11 cellular contexts compared by ENCODE assay signal in genomic region chr15:63593705-63594671, GRCh38. TPM values are rescaled to one million over a fixed set of nuclear protein-coding genes. Genes with fewer than 3 reads are reported as not detected.
DNase-seq lines count a peak whose midpoint lies in the region; ATAC-seq and TF ChIP-seq lines count a peak whose summit lies in the region.
"Had no signal": no experiment of that assay in that cellular context is flagged by ENCODE, and none has a peak within 500 bp of the region (broad histone marks: within the 10 kb centered on the region; RNA-seq: fewer than 3 reads in every experiment).

No MANE protein-coding gene starts in this region.

- POLR2A ChIA-PET in RWPE1 (lab: Yijun Ruan, JAX; ENCODE audit: low non-redundant PET), result no interaction called here

- no peaks in the 10 kb centered on the region for H3K9me3 ChIP-seq in CD4-positive, CD25-positive, alpha-beta regulatory T cell (ENCODE audit: control insufficient read depth in 2 of 2, low read length in 2 of 2)
- no peaks in the 10 kb centered on the region for H3K9me3 ChIP-seq in spleen
- H3K9me3 ChIP-seq in hepatocyte (ENCODE audit: low read depth), result no peaks in the 10 kb centered on the region

- H3K9me2 ChIP-seq in hepatocyte (replicated peaks; ENCODE audit: insufficient read depth), result no peaks in the 10 kb centered on the region

- peak overlapping the region; percentile 35 to 81 (median 53) for H3K27ac Mint-ChIP-seq in CD4-positive, CD25-positive, alpha-beta regulatory T cell
- H3K27ac Mint-ChIP-seq in dendritic cell treated with granulocyte-macrophage colony-stimulating factor and Interleukin-4, amounts not matched to agents 40 ng/mL and 50 ng/mL, for 4 days, result peak overlapping the region; percentile 73

- TF ChIP-seq POLR2A in spleen (IDR thresholded peaks at IDR 0.05), result no peak

- intact Hi-C loops in dendritic cell treated with granulocyte-macrophage colony-stimulating factor and Interleukin-4, amounts not matched to agents 40 ng/mL and 50 ng/mL, for 4 days (cut with micrococcal nuclease), result no loop called here
- intact Hi-C loops in spleen (cut with DNase I; ENCODE audit: low total_unique reads), result loop anchor here (10.0 kb wide), 1 partner anchor 119 kb away; no protein-coding TSS in a partner anchor

- no peak overlapping the region for H3K4me3 Mint-ChIP-seq in CD4-positive, CD25-positive, alpha-beta regulatory T cell
- H3K4me3 Mint-ChIP-seq in dendritic cell treated with granulocyte-macrophage colony-stimulating factor and Interleukin-4, amounts not matched to agents 40 ng/mL and 50 ng/mL, for 4 days, result no peak overlapping the region

- no peaks in the 10 kb centered on the region for H3K9me3 Mint-ChIP-seq in CD4-positive, CD25-positive, alpha-beta regulatory T cell
- no peaks in the 10 kb centered on the region for H3K9me3 Mint-ChIP-seq in dendritic cell treated with granulocyte-macrophage colony-stimulating factor and Interleukin-4, amounts not matched to agents 40 ng/mL and 50 ng/mL, for 4 days

- TF ChIP-seq CTCF in RWPE1 (conservative IDR thresholded peaks at IDR 0.05; ENCODE audit: low read depth) (no peak), spleen (IDR thresholded peaks at IDR 0.05 in 8 of 11, conservative IDR thresholded peaks at IDR 0.05 in 3 of 11) (no peak), hepatocyte (IDR thresholded peaks at IDR 0.05; ENCODE audit: poor library complexity) (no peak)

- peak in 1 of 3 donors; percentile 19 for DNase-seq in CD4-positive, CD25-positive, alpha-beta regulatory T cell
- DNase-seq in RWPE1 (ENCODE audit: low spot score) (no peak), spleen (no peak), hepatocyte (ENCODE audit: low spot score) (no peak), SIG-M5 (lab: John Stamatoyannopoulos, UW) (no peak), RPMI8226 (no peak)
- DNase-seq: NCI-H146; NK-92 treated with Interleukin-12 subunit alpha and Interleukin-12 subunit beta, amount 100 ng/mL, for 24 hours; T1000 had no signal

- no peaks in the 10 kb centered on the region for H4K20me1 ChIP-seq in hepatocyte (ENCODE audit: insufficient read depth, poor library complexity, severe bottlenecking)

- no peak overlapping the region for H3K4me2 ChIP-seq in hepatocyte

- WGBS in spleen, 5 donors, result 73 to 84% (median 74%) methylated on average over 9 of the region's 9 CpGs
- WGBS in hepatocyte (ENCODE audit: low lambda C conversion rate, missing lambda C conversion rate), result 83% methylated on average over 9 of the region's 9 CpGs

- peak overlapping the region; percentile 17 for H3K27ac ChIP-seq in CD4-positive, CD25-positive, alpha-beta regulatory T cell (ENCODE audit: insufficient read depth, low read length, poor library complexity, severe bottlenecking)
- H3K27ac ChIP-seq in RWPE1 (peak overlapping the region; percentile 71), spleen (peak overlapping the region in 5 of 8 donors; percentile 30 to 90 (median 46)), hepatocyte (no peak overlapping the region)

- no peaks in the 10 kb centered on the region for H3K27me3 Mint-ChIP-seq in CD4-positive, CD25-positive, alpha-beta regulatory T cell
- H3K27me3 Mint-ChIP-seq in dendritic cell treated with granulocyte-macrophage colony-stimulating factor and Interleukin-4, amounts not matched to agents 40 ng/mL and 50 ng/mL, for 4 days, result no peaks in the 10 kb centered on the region

- no peak overlapping the region for H2AFZ ChIP-seq in hepatocyte

- no peaks in the 10 kb centered on the region for H3K79me2 ChIP-seq in hepatocyte

- H3K4me3 ChIP-seq in CD4-positive, CD25-positive, alpha-beta regulatory T cell (ENCODE audit: low read depth, low read length), result no peak overlapping the region
- no peak overlapping the region for H3K4me3 ChIP-seq in spleen
- H3K4me3 ChIP-seq in hepatocyte, result no peak overlapping the region

- no peak for ATAC-seq in CD4-positive, CD25-positive, alpha-beta regulatory T cell (ENCODE audit: low read depth in 2 of 2)
- ATAC-seq in GM21390 (IDR thresholded peaks at IDR 0.05; ENCODE audit: unreplicated experiment), result no peak

- CTCF ChIA-PET in RWPE1 (lab: Yijun Ruan, JAX), result no interaction called here

- H3K4me1 ChIP-seq in CD4-positive, CD25-positive, alpha-beta regulatory T cell (ENCODE audit: control insufficient read depth, insufficient read depth, low read length, poor library complexity, severe bottlenecking), result no peaks in the 10 kb centered on the region
- H3K4me1 ChIP-seq in spleen (peaks cover 0 to 59% (median 35%) of the 10 kb centered on the region in 6 donors), hepatocyte (ENCODE audit: insufficient read depth) (peaks cover 28% of the 10 kb centered on the region)

- peaks cover 49% of the 10 kb centered on the region for H3K36me3 Mint-ChIP-seq in CD4-positive, CD25-positive, alpha-beta regulatory T cell
- peaks cover 63% of the 10 kb centered on the region for H3K36me3 Mint-ChIP-seq in dendritic cell treated with granulocyte-macrophage colony-stimulating factor and Interleukin-4, amounts not matched to agents 40 ng/mL and 50 ng/mL, for 4 days (ENCODE audit: low read depth)

- peaks cover 43% of the 10 kb centered on the region for H3K36me3 ChIP-seq in CD4-positive, CD25-positive, alpha-beta regulatory T cell (ENCODE audit: control insufficient read depth, insufficient read depth, low read length)
- H3K36me3 ChIP-seq in spleen (peaks cover 0 to 62% (median 43%) of the 10 kb centered on the region in 6 donors), hepatocyte (replicated peaks; ENCODE audit: insufficient read depth, low read depth) (no peaks in the 10 kb centered on the region)

- peaks cover 4 to 50% (median 31%) of the 10 kb centered on the region in 4 donors for H3K4me1 Mint-ChIP-seq in CD4-positive, CD25-positive, alpha-beta regulatory T cell
- peaks cover 51% of the 10 kb centered on the region for H3K4me1 Mint-ChIP-seq in dendritic cell treated with granulocyte-macrophage colony-stimulating factor and Interleukin-4, amounts not matched to agents 40 ng/mL and 50 ng/mL, for 4 days (ENCODE audit: low read depth)

- no peaks in the 10 kb centered on the region for H3K27me3 ChIP-seq in CD4-positive, CD25-positive, alpha-beta regulatory T cell (ENCODE audit: control insufficient read depth, insufficient read depth, low read length)
- H3K27me3 ChIP-seq in spleen (replicated peaks in 1 of 7) (no peaks in the 10 kb centered on the region), hepatocyte (no peaks in the 10 kb centered on the region)

RNA-seq across cellular contexts. Expression of gene FBXL22, which starts 3.2 kb away (rescaled TPM):
- total RNA-seq in CD4-positive, CD25-positive, alpha-beta regulatory T cell, result 1.7 TPM
- 1 to 10 TPM in 2 of 4 donors, under 1 TPM in 2; 0.45 to 2.1 (median 1.0) TPM for polyA plus RNA-seq in CD4-positive, CD25-positive, alpha-beta regulatory T cell
- total RNA-seq in spleen (1 to 10 TPM in 2 of 7 donors, under 1 TPM in 5; 0.13 to 1.7 (median 0.89) TPM), hepatocyte (0.60 and 0.76 TPM in 2 replicates)
- polyA plus RNA-seq in spleen (1 to 10 TPM in 2 of 3 donors, under 1 TPM in 1; 0.37 to 1.2 (median 1.0) TPM), hepatocyte (1.3 and 1.4 TPM in 2 replicates)
